1 cellular context compared by ENCODE assay signal in the genomic region with DNA sequence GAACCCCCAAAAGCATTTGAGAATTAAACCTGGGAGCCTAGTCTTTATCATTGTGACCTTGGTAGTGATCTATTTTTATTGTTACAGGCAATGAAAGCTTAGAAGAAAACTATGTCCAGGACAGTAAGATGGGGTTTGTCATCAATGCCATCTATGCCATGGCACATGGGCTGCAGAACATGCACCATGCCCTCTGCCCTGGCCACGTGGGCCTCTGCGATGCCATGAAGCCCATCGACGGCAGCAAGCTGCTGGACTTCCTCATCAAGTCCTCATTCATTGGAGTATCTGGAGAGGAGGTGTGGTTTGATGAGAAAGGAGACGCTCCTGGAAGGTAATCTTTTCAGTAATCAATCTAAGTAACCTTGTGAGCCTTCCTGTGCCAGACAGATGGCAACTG.
TF ChIP-seq lines count a peak whose summit lies in the region.

No MANE protein-coding gene starts in this region.

TF ChIP-seq in HepG2, 621 proteins besides CTCF, POLR2A, EP300 and RAD21:
- TF ChIP-seq SETDB1 (CRISPR knock-in tag; IDR thresholded peaks at IDR 0.05; ENCODE audit: borderline replicate concordance) (no peak), EHMT2 (IDR thresholded peaks at IDR 0.05; ENCODE audit: borderline replicate concordance, low read depth, low read length) (no peak), MNT (IDR thresholded peaks at IDR 0.05) (peak; percentile 75)
